In the genomic region with DNA sequence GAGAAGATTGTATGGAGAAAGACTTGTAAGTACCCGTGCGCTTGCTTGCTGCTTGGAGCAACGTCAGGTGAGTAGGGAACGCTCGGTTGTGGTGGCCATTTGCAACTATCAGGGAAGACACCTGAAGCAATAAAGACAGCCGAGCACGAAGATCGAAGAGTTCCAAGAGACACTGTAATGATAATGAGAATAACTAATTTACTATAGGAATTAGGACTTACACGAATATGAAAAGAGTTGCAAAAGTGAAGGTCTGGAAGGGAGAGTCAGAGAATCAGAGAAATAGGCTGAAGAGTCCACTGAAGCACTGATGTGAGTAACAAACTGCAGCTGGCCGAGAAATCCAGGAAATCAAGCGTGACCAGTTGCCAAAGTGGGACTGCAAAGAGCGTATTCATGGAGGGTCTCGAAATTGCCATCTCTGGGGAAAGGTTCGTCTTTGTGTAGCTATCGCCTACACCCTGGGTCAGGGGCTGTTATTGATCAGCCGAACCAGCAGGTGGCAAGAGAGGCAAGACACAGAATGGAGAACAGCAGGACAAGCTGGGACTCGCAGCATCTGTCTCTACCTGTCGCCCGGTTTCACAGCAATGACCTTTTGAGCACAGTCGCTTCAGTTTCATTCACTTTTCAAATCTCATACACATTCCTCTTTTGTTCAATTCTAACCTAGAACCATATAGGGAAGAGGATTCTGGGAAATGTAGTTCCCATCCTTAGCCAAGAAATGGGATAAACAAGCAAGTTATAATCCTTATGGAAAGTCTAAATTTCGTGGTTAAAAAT, we compare ENCODE assay signal across 8 cellular contexts. TPM values are rescaled to one million over a fixed set of nuclear protein-coding genes. Genes with fewer than 3 reads are reported as not detected.
DNase-seq lines count a peak whose midpoint lies in the region; ATAC-seq and TF ChIP-seq lines count a peak whose summit lies in the region.

No MANE protein-coding gene starts in this region.

- H3K27ac Mint-ChIP-seq in activated naive CD8-positive, alpha-beta T cell treated with anti-CD3 and anti-CD28 coated beads for 36 hours: no peak overlapping the region

- H3K9me3 ChIP-seq in cardiac muscle cell (ENCODE audit: low read depth): no peaks in the 10 kb centered on the region

- H3K36me3 Mint-ChIP-seq in activated naive CD8-positive, alpha-beta T cell treated with anti-CD3 and anti-CD28 coated beads for 36 hours: no peaks in the 10 kb centered on the region

- H3K27ac ChIP-seq in cardiac muscle cell: no peak overlapping the region

- ATAC-seq in HG02571 (IDR thresholded peaks at IDR 0.05; ENCODE audit: unreplicated experiment) (peak; percentile 99), SK-N-SH treated with all-trans-retinoic acid at 6 μM for 48 hours (peak; percentile 97)

- no peaks in the 10 kb centered on the region for H3K27me3 ChIP-seq in cardiac muscle cell

- no peaks in the 10 kb centered on the region for H3K36me3 ChIP-seq in cardiac muscle cell

- peaks cover 3% of the 10 kb centered on the region for H3K4me1 ChIP-seq in cardiac muscle cell (ENCODE audit: low read depth)

- TF ChIP-seq CTCF in GM12864 (IDR thresholded peaks at IDR 0.05; ENCODE audit: low read depth, low read length, missing control alignments): peak; percentile 95
- peak; percentile 93 for TF ChIP-seq CTCF in cardiac muscle cell (IDR thresholded peaks at IDR 0.05; ENCODE audit: low read depth, low read length)

- peak overlapping the region; percentile 87 for H3K4me3 Mint-ChIP-seq in activated naive CD8-positive, alpha-beta T cell treated with anti-CD3 and anti-CD28 coated beads for 36 hours

- H3K4me3 ChIP-seq in GM12864 (ENCODE audit: low read depth, low read length) (peak overlapping the region; percentile 69), cardiac muscle cell (peak overlapping the region; percentile 57)

- H3K4me1 Mint-ChIP-seq in activated naive CD8-positive, alpha-beta T cell treated with anti-CD3 and anti-CD28 coated beads for 36 hours: peaks cover 16% of the 10 kb centered on the region

- H3K9me3 Mint-ChIP-seq in activated naive CD8-positive, alpha-beta T cell treated with anti-CD3 and anti-CD28 coated beads for 36 hours: no peaks in the 10 kb centered on the region

- H3K27me3 Mint-ChIP-seq in activated naive CD8-positive, alpha-beta T cell treated with anti-CD3 and anti-CD28 coated beads for 36 hours: peaks cover 12% of the 10 kb centered on the region

- DNase-seq in GM12864 (ENCODE audit: low read depth) (peak; percentile 69), MV-4-11 (lab: John Stamatoyannopoulos, UW) (peak; percentile 47), cardiac muscle cell (ENCODE audit: low read depth in 1 of 2, low spot score in 1 of 2) (peak; percentile 61 to 64), pons (ENCODE audit: low spot score) (peak; percentile 92), ureter (ENCODE audit: low spot score) (peak; percentile 79)
- DNase-seq in activated naive CD8-positive, alpha-beta T cell treated with anti-CD3 and anti-CD28 coated beads for 36 hours: peak; percentile 73

TF ChIP-seq in SK-N-SH treated with all-trans-retinoic acid at 6 μM for 48 hours, 23 proteins besides CTCF, POLR2A, EP300 and RAD21:
- no peak for TF ChIP-seq PPARA (CRISPR knock-in tag; IDR thresholded peaks at IDR 0.05; ENCODE audit: borderline replicate concordance)
- TF ChIP-seq, protein P1, sequence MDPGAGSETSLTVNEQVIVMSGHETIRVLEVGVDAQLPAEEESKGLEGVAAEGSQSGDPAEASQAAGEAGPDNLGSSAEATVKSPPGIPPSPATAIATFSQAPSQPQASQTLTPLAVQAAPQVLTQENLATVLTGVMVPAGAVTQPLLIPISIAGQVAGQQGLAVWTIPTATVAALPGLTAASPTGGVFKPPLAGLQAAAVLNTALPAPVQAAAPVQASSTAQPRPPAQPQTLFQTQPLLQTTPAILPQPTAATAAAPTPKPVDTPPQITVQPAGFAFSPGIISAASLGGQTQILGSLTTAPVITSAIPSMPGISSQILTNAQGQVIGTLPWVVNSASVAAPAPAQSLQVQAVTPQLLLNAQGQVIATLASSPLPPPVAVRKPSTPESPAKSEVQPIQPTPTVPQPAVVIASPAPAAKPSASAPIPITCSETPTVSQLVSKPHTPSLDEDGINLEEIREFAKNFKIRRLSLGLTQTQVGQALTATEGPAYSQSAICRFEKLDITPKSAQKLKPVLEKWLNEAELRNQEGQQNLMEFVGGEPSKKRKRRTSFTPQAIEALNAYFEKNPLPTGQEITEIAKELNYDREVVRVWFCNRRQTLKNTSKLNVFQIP (CRISPR knock-in tag; IDR thresholded peaks at IDR 0.05; ENCODE audit: borderline replicate concordance, low read depth): no peak
- no peak for TF ChIP-seq ESRRG (CRISPR knock-in tag; IDR thresholded peaks at IDR 0.05)
- TF ChIP-seq ISL1 (CRISPR knock-in tag; IDR thresholded peaks at IDR 0.05): no peak
- no peak for TF ChIP-seq ARNTL (CRISPR knock-in tag; IDR thresholded peaks at IDR 0.05; ENCODE audit: borderline replicate concordance, low read depth)
- no peak for TF ChIP-seq TOX (CRISPR knock-in tag; IDR thresholded peaks at IDR 0.05; ENCODE audit: borderline replicate concordance)
- TF ChIP-seq, protein P2, sequence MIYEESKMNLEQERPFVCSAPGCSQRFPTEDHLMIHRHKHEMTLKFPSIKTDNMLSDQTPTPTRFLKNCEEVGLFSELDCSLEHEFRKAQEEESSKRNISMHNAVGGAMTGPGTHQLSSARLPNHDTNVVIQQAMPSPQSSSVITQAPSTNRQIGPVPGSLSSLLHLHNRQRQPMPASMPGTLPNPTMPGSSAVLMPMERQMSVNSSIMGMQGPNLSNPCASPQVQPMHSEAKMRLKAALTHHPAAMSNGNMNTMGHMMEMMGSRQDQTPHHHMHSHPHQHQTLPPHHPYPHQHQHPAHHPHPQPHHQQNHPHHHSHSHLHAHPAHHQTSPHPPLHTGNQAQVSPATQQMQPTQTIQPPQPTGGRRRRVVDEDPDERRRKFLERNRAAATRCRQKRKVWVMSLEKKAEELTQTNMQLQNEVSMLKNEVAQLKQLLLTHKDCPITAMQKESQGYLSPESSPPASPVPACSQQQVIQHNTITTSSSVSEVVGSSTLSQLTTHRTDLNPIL (CRISPR knock-in tag; IDR thresholded peaks at IDR 0.05; ENCODE audit: low read depth): no peak
- no peak for TF ChIP-seq OSR1 (CRISPR knock-in tag; IDR thresholded peaks at IDR 0.05)
- TF ChIP-seq ZC3H10 (CRISPR knock-in tag; IDR thresholded peaks at IDR 0.05): no peak
- TF ChIP-seq, protein P3, sequence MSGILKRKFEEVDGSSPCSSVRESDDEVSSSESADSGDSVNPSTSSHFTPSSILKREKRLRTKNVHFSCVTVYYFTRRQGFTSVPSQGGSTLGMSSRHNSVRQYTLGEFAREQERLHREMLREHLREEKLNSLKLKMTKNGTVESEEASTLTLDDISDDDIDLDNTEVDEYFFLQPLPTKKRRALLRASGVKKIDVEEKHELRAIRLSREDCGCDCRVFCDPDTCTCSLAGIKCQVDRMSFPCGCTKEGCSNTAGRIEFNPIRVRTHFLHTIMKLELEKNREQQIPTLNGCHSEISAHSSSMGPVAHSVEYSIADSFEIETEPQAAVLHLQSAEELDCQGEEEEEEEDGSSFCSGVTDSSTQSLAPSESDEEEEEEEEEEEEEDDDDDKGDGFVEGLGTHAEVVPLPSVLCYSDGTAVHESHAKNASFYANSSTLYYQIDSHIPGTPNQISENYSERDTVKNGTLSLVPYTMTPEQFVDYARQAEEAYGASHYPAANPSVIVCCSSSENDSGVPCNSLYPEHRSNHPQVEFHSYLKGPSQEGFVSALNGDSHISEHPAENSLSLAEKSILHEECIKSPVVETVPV (CRISPR knock-in tag; IDR thresholded peaks at IDR 0.05): no peak
- TF ChIP-seq CSDC2 (CRISPR knock-in tag; IDR thresholded peaks at IDR 0.05): no peak
- TF ChIP-seq SNAI2 (CRISPR knock-in tag; IDR thresholded peaks at IDR 0.05): no peak
- no peak for TF ChIP-seq RARB (CRISPR knock-in tag; IDR thresholded peaks at IDR 0.05)
- TF ChIP-seq, protein P4, sequence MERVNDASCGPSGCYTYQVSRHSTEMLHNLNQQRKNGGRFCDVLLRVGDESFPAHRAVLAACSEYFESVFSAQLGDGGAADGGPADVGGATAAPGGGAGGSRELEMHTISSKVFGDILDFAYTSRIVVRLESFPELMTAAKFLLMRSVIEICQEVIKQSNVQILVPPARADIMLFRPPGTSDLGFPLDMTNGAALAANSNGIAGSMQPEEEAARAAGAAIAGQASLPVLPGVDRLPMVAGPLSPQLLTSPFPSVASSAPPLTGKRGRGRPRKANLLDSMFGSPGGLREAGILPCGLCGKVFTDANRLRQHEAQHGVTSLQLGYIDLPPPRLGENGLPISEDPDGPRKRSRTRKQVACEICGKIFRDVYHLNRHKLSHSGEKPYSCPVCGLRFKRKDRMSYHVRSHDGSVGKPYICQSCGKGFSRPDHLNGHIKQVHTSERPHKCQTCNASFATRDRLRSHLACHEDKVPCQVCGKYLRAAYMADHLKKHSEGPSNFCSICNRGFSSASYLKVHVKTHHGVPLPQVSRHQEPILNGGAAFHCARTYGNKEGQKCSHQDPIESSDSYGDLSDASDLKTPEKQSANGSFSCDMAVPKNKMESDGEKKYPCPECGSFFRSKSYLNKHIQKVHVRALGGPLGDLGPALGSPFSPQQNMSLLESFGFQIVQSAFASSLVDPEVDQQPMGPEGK (CRISPR knock-in tag; IDR thresholded peaks at IDR 0.05; ENCODE audit: borderline replicate concordance): no peak
- no peak for TF ChIP-seq GLIS3 (CRISPR knock-in tag; IDR thresholded peaks at IDR 0.05)
- no peak for TF ChIP-seq BACH2 (CRISPR knock-in tag; IDR thresholded peaks at IDR 0.05; ENCODE audit: borderline replicate concordance)

RNA-seq across cellular contexts. Expression of a gene that starts 26.2 kb away (rescaled TPM):
- total RNA-seq in activated naive CD8-positive, alpha-beta T cell treated with anti-CD3 and anti-CD28 coated beads for 36 hours: 10 to 100 TPM; 79.6 to 82.0 TPM
- total RNA-seq in cardiac muscle cell: 11.8 and 18.7 TPM in 2 replicates
- polyA plus RNA-seq in cardiac muscle cell: 62.2 and 65.8 TPM in 2 replicates
- 55.6 TPM for total RNA-seq in ureter

RNA-seq across cellular contexts. Expression of a gene that starts 37.2 kb away (rescaled TPM):
- 10 to 100 TPM; 46.2 to 48.5 TPM for total RNA-seq in activated naive CD8-positive, alpha-beta T cell treated with anti-CD3 and anti-CD28 coated beads for 36 hours
- total RNA-seq in cardiac muscle cell (28.8 and 55.8 TPM in 2 replicates), ureter (63.8 TPM)
- 13.1 and 27.3 TPM in 2 replicates for polyA plus RNA-seq in cardiac muscle cell
